Comparison of ENCODE assay signal across 23 cellular contexts in the genomic region with DNA sequence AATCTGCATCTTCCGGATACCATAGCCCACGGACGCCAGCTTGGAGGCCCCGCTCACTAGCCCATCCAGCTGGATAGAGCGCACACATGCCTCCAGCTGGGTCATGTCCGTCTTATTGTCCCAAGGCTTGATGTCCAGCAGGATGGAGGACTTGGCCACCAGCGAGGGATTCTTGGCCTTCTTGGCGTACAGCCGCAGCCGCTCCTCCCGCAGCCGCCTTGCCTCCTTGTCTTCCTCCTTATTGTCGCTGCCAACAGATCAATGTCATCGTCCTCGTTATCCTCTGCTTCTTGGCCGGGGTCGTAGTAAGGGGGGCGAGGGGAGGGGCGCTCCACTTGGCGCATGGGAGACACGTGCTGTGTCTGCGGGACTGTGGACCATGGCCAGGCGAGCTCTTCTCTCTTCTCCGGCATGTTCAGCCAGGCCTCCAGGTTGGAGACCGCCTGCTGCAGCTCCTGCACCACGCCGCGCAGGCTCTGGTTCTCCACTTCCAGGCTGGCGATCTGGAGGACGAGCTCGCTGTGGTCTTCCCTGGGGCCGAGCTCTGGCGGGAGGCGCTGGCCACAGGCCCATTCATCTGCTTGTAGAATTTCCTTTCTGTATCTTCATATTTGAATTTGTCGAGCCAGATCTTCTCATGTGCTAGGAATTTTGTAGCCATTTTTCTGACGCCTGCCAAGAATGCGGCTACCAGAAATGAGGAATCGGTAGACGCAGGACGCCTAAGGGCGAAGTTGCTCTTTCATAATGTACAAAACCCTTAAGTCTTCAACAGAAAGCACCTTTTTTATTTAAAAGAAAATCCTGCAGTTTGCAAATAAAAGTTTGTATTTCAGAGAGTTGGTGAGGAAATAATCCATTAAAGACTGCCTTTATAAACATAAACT.
A peak's percentile ranks its signal among the peaks of the same experiment; 100 is the strongest.
DNase-seq lines count a peak whose midpoint lies in the region; ATAC-seq, FAIRE-seq and TF ChIP-seq lines count a peak whose summit lies in the region.
"Had no signal": no experiment of that assay in that cellular context is flagged by ENCODE, and none has a peak within 500 bp of the region (broad histone marks: within the 10 kb centered on the region; RNA-seq: fewer than 3 reads in every experiment).

No MANE protein-coding gene starts in this region.

- TF ChIP-seq POLR2A in body of pancreas (IDR thresholded peaks at IDR 0.05), result no peak

- H3K36me3 ChIP-seq in kidney (ENCODE audit: control insufficient read depth in 1 of 2, insufficient read depth in 2 of 2, low read length in 2 of 2), result no peaks in the 10 kb centered on the region
- no peaks in the 10 kb centered on the region for H3K36me3 ChIP-seq in psoas muscle (ENCODE audit: insufficient read depth in 1 of 2, low read depth in 1 of 2)
- H3K36me3 ChIP-seq in body of pancreas (replicated peaks in 1 of 2; ENCODE audit: insufficient read depth in 1 of 2, low read depth in 2 of 2), result no peaks in the 10 kb centered on the region
- H3K36me3 ChIP-seq: MG63 had no signal

- no peaks in the 10 kb centered on the region for H3K4me1 Mint-ChIP-seq in T-helper 17 cell

- H3K27ac ChIP-seq in kidney (ENCODE audit: low read depth in 2 of 2, low read length in 2 of 2) (no peak overlapping the region), psoas muscle (no peak overlapping the region), body of pancreas (no peak overlapping the region)
- H3K27ac ChIP-seq: C4-2B had no signal

- H3K9ac ChIP-seq in kidney (ENCODE audit: low read length in 2 of 2), result no peak overlapping the region

- H3K27ac Mint-ChIP-seq in T-helper 17 cell, result no peak overlapping the region
- H3K27ac Mint-ChIP-seq: CD8-positive, alpha-beta memory T cell had no signal

- H3K27me3 ChIP-seq in psoas muscle (ENCODE audit: insufficient read depth in 3 of 3, low read length in 2 of 3) (no peaks in the 10 kb centered on the region), body of pancreas (no peaks in the 10 kb centered on the region)
- H3K27me3 ChIP-seq: MG63 had no signal

- H3K36me3 Mint-ChIP-seq in T-helper 17 cell (ENCODE audit: low read depth), result peaks cover 3% of the 10 kb centered on the region
- H3K36me3 Mint-ChIP-seq: CD8-positive, alpha-beta memory T cell had no signal

- WGBS in psoas muscle, 3 donors, result 91 to 93% (median 93%) methylated on average over 41 of the region's 41 CpGs
- 89 to 94% methylated on average over 36 to 41 of the region's 41 CpGs for WGBS in body of pancreas, 2 donors

- DNase-seq in ELF-1 (ENCODE audit: low read depth, low spot score) (peak; percentile 5), SK-MEL-5 (ENCODE audit: low read depth, low spot score) (peak; percentile 20), foreskin melanocyte (peak; percentile 27), kidney (peak; percentile 61), psoas muscle (no peak), body of pancreas (no peak), T-helper 17 cell (no peak)
- no peak for DNase-seq in stimulated activated CD4-positive, alpha-beta T cell treated with anti-CD3 and anti-CD28 coated beads, Interleukin-1b, Interleukin-23, amount 100 ng/mL, for 48 hours
- DNase-seq: Calu3; CD8-positive, alpha-beta memory T cell; DMS153; GDM1; Kasumi-1; MG63; NCI-H1417; NCI-H1694 treated with DMSO at 0.1 percent for 48 hours; NCI-H446; NCI-H526; SHP77 had no signal

- H3K9me3 ChIP-seq in kidney (ENCODE audit: control insufficient read depth in 1 of 2, low read length in 2 of 2), result no peaks in the 10 kb centered on the region
- no peaks in the 10 kb centered on the region for H3K9me3 ChIP-seq in psoas muscle
- no peaks in the 10 kb centered on the region for H3K9me3 ChIP-seq in body of pancreas
- H3K9me3 ChIP-seq in T-helper 17 cell (ENCODE audit: control insufficient read depth, low read length, poor library complexity, severe bottlenecking), result no peaks in the 10 kb centered on the region
- H3K9me3 ChIP-seq: MG63 had no signal

- peaks cover 30% of the 10 kb centered on the region for H3K27me3 Mint-ChIP-seq in T-helper 17 cell

- no peak overlapping the region for H3K4me3 ChIP-seq in kidney (ENCODE audit: low read length in 2 of 2)
- no peak overlapping the region for H3K4me3 ChIP-seq in psoas muscle
- no peak overlapping the region for H3K4me3 ChIP-seq in body of pancreas
- H3K4me3 ChIP-seq: MG63 had no signal

- no peak for ATAC-seq in psoas muscle
- ATAC-seq in body of pancreas, result no peak
- no peak for ATAC-seq in T-helper 17 cell

- intact Hi-C loops in kidney (cut with DNase I) (no loop called here), psoas muscle (cut with DNase I) (no loop called here), body of pancreas (cut with DNase I) (no loop called here)

- in situ Hi-C loops in SK-MEL-5 (cut with HindIII; ENCODE audit: low pct_unique_long_range_greater_than_20kb, low sequenced_read_pairs), result no loop called here

- no peak for FAIRE-seq in kidney (lab: Jason Lieb, UNC)
- FAIRE-seq: A204.1, GM18507, RCC 7860 had no signal

- H3K4me3 Mint-ChIP-seq in T-helper 17 cell, result no peak overlapping the region
- H3K4me3 Mint-ChIP-seq: CD8-positive, alpha-beta memory T cell had no signal

- no peak for TF ChIP-seq CTCF in kidney (IDR thresholded peaks at IDR 0.05; ENCODE audit: borderline replicate concordance, extremely low read depth, insufficient read depth)
- TF ChIP-seq CTCF in psoas muscle (IDR thresholded peaks at IDR 0.05), result no peak
- TF ChIP-seq CTCF in body of pancreas (IDR thresholded peaks at IDR 0.05), result no peak

- no peaks in the 10 kb centered on the region for H3K4me1 ChIP-seq in kidney (ENCODE audit: control insufficient read depth in 1 of 2, insufficient read depth in 1 of 2, low read depth in 1 of 2, low read length in 2 of 2)
- H3K4me1 ChIP-seq in psoas muscle, result no peaks in the 10 kb centered on the region
- no peaks in the 10 kb centered on the region for H3K4me1 ChIP-seq in body of pancreas

Comparison
In these comparisons a context has a peak if more than half of its experiments do, and no peak if none do; other contexts are left out.
1. DNase-seq: peak in ELF-1 (single experiment), SK-MEL-5 (single experiment), foreskin melanocyte (single experiment) and kidney (single experiment); none in psoas muscle (0 of 2), stimulated activated CD4-positive, alpha-beta T cell treated with anti-CD3 and anti-CD28 coated beads, Interleukin-1b, Interleukin-23, amount 100 ng/mL, for 48 hours (single experiment), body of pancreas (0 of 4) and T-helper 17 cell (0 of 3).